In the genomic region with DNA sequence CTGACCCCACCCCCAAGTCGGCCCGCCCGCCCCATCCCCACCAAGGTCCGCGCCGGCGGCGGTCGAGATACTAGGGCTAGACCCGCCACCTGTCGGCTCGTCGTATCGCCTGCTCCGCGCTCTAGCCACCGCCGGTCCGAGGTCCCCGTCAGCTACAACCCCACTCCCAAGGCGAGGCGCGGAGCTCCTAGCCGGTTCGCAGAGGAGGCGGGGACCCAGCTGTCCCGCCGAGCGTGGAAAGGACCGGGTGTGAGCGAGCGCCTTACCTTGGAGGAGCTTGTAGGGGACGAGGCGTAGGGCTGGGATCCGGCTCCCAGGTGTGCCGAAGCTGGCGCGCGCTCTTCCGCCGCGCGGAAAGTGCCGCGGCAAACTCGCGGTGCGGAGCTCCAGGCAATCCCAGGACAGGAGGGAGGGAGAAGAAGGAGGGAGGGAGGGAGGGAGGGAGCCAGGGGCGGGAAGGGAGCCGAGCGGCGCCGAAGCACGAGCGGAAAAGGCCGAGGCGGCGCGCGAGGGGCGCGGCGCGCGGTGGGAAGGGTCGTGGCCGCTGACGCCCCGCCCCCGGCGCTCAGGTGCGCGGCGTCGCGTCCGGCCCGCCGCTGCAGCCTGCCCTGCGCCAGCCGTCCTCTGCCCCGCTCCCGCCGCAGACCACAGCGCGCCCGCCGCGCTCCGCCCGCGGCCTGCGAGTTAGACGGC, we compare ENCODE assay signal across 8 cellular contexts. TPM values are rescaled to one million over a fixed set of nuclear protein-coding genes. Genes with fewer than 3 reads are reported as not detected.
DNase-seq lines count a peak whose midpoint lies in the region; ATAC-seq and TF ChIP-seq lines count a peak whose summit lies in the region.

A gene with protein sequence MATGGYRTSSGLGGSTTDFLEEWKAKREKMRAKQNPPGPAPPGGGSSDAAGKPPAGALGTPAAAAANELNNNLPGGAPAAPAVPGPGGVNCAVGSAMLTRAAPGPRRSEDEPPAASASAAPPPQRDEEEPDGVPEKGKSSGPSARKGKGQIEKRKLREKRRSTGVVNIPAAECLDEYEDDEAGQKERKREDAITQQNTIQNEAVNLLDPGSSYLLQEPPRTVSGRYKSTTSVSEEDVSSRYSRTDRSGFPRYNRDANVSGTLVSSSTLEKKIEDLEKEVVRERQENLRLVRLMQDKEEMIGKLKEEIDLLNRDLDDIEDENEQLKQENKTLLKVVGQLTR (minus strand): TSS at position 359 of the 693 bp plus-strand sequence. CDS start 720 bp downstream, outside the sequence.

- H3K9me3 ChIP-seq in adipocyte (ENCODE audit: control insufficient read depth, low read length) (no peaks in the 10 kb centered on the region), right cardiac atrium (ENCODE audit: control insufficient read depth, low read length) (no peaks in the 10 kb centered on the region), psoas muscle (no peaks in the 10 kb centered on the region)

- peak; percentile 45 for ATAC-seq in HG03571 (IDR thresholded peaks at IDR 0.05; ENCODE audit: unreplicated experiment)
- ATAC-seq in right cardiac atrium = peak; percentile 84
- peak in 3 of 4 donors; percentile 30 to 48 (median 34) for ATAC-seq in psoas muscle

- peak within 1 kb of the TSS; percentile 79 for H3K9ac ChIP-seq in adipocyte (ENCODE audit: low read length)

- H3K27ac ChIP-seq in right cardiac atrium (ENCODE audit: low read length) = peak within 1 kb of the TSS; percentile 38
- peak within 1 kb of the TSS; percentile 41 for H3K27ac ChIP-seq in psoas muscle

- peaks cover 8% of the 10 kb centered on the region for H3K4me1 ChIP-seq in adipocyte (ENCODE audit: control insufficient read depth, insufficient read depth, low read length)
- no peaks in the 10 kb centered on the region for H3K4me1 ChIP-seq in right cardiac atrium (ENCODE audit: control insufficient read depth, insufficient read depth, low read length)
- no peaks in the 10 kb centered on the region for H3K4me1 ChIP-seq in psoas muscle

- intact Hi-C loops in right cardiac atrium (cut with DNase I) (loop anchor here in 1 of 4 donors (5.0 kb wide), 1 partner anchor 128 kb away; no protein-coding TSS in a partner anchor), psoas muscle (cut with DNase I) (loop anchor here in 1 of 2 donors (1.0 to 5.0 kb wide), 2 partner anchors 24 to 133 kb away; no protein-coding TSS in a partner anchor)

- WGBS in right cardiac atrium = under 1% methylated on average over 89 of the region's 94 CpGs
- WGBS in psoas muscle, 3 donors = 0 to 2% (median 1%) methylated on average over 37 to 94 of the region's 94 CpGs

- H3K36me3 ChIP-seq in adipocyte (ENCODE audit: control insufficient read depth, insufficient read depth, low read length, severe bottlenecking) = no peaks in the 10 kb centered on the region
- no peaks in the 10 kb centered on the region for H3K36me3 ChIP-seq in psoas muscle (ENCODE audit: insufficient read depth in 1 of 2, low read depth in 1 of 2)

- TF ChIP-seq CTCF in GM20000 (IDR thresholded peaks at IDR 0.05; ENCODE audit: extremely low read depth, missing control alignments) (peak; percentile 28), psoas muscle (IDR thresholded peaks at IDR 0.05) (no peak)

- no peaks in the 10 kb centered on the region for H3K27me3 ChIP-seq in adipocyte (replicated peaks; ENCODE audit: control insufficient read depth, insufficient read depth, low read length)
- H3K27me3 ChIP-seq in right cardiac atrium (ENCODE audit: control insufficient read depth, insufficient read depth) = no peaks in the 10 kb centered on the region
- H3K27me3 ChIP-seq in psoas muscle (ENCODE audit: insufficient read depth in 3 of 3, low read length in 2 of 3) = peaks cover 0 to 52% (median 15%) of the 10 kb centered on the region in 3 donors

- H3K4me3 ChIP-seq in adipocyte (ENCODE audit: low read length) = peak within 1 kb of the TSS; percentile 86
- H3K4me3 ChIP-seq in right cardiac atrium (ENCODE audit: low read length) = peak within 1 kb of the TSS; percentile 84
- peak within 1 kb of the TSS; percentile 73 for H3K4me3 ChIP-seq in psoas muscle

- DNase-seq in Daoy (ENCODE audit: low read depth) = peak; percentile 93
- DNase-seq in GM20000 (ENCODE audit: low spot score) = peak; percentile 94
- DNase-seq in NCI-H82 treated with DMSO at 0.1 percent for 48 hours (lab: John Stamatoyannopoulos, UW; ENCODE audit: unreplicated experiment) = peak; percentile 63
- peak; percentile 84 for DNase-seq in adipocyte (ENCODE audit: low read depth)
- peak in 2 of 3 donors; percentile 83 for DNase-seq in right cardiac atrium
- DNase-seq in psoas muscle = peak; percentile 21 to 57
- DNase-seq in GOT3 (lab: John Stamatoyannopoulos, UW) = no peak

RNA-seq across cellular contexts. Expression of the gene that starts here (rescaled TPM):
- total RNA-seq in Daoy (2014; rRNA removed; shearing (Covaris generic)) = 72.0 and 87.3 TPM in 2 replicates
- total RNA-seq in right cardiac atrium (10 to 100 TPM; 14.1 to 18.7 (median 16.4) TPM), psoas muscle (1 to 10 TPM; 1.9 to 3.5 (median 2.7) TPM)
- polyA plus RNA-seq in right cardiac atrium (7.1 TPM), psoas muscle (1 to 10 TPM in 2 of 3 donors, under 1 TPM in 1; 0.77 to 1.1 (median 1.0) TPM)

Comparison
In these comparisons a context has a peak if more than half of its experiments do, and no peak if none do; other contexts are left out.
1. ATAC-seq: peak in every context shown above with its lines; median percentile 84 in right cardiac atrium; 45 in HG03571; 34 in psoas muscle.